17 cellular contexts compared by ENCODE assay signal in the genomic region with DNA sequence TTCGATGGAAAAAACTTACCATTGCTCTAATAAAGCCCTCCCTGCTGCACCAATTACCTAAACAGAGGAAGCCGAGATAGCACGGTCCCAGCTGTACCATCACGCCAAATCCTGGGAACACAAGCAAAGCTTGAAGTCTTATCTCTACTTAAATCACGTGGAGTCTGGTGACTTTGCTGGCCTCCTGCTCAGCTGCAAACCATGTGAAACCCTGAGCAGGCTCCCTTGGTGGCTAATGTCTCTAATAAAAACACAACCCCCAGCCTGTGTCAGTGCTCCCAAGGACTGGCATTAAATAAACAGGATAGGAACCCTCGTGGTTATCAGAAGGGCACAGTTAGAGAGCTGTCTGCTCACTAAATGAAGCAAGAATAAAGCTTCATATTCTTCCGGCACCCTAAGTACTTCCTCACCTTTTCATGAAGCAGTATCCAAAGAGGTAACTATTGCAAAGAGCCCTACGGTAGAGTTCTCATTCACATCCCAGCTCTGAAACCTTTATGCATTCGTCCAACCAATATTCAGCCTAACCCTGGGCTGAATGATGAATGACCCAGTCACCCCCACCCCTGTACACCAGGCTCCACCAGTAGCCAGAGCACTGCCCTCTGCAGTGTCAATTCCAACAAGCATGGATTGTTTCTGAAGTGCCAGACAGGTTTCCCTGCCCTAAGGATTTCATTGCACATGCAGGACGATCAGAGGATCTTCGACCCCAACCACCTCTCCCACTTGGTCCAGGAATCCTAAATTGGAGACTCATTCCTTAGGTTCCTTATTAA.
DNase-seq lines count a peak whose midpoint lies in the region; TF ChIP-seq lines count a peak whose summit lies in the region.
"Had no signal": no experiment of that assay in that cellular context is flagged by ENCODE, and none has a peak within 500 bp of the region (broad histone marks: within the 10 kb centered on the region; RNA-seq: fewer than 3 reads in every experiment).

No MANE protein-coding gene starts in this region.

- no peak overlapping the region for H3K18ac ChIP-seq in mesendoderm (ENCODE audit: low read length)

- H3K4me3 ChIP-seq in mesendoderm (ENCODE audit: low read length): no peak overlapping the region
- no peak overlapping the region for H3K4me3 ChIP-seq in thyroid gland (replicated peaks in 1 of 3)
- no peak overlapping the region for H3K4me3 ChIP-seq in SJCRH30
- H3K4me3 ChIP-seq: A549, GM23338 had no signal

- H3K79me2 ChIP-seq in mesendoderm (ENCODE audit: control insufficient read depth, insufficient read depth, low read length): no peaks in the 10 kb centered on the region

- H3K27ac ChIP-seq in mesendoderm (ENCODE audit: low read depth, low read length): no peak overlapping the region
- peak overlapping the region; percentile 31 to 68 (median 66) for H3K27ac ChIP-seq in thyroid gland
- no peak overlapping the region for H3K27ac ChIP-seq in SJCRH30
- H3K27ac ChIP-seq: 22Rv1, A549, C4-2B had no signal

- H3K4me2 ChIP-seq in mesendoderm (ENCODE audit: low read length): no peak overlapping the region
- H3K4me2 ChIP-seq: A549, GM23338 had no signal

- H3K4ac ChIP-seq in mesendoderm (ENCODE audit: low read depth, low read length): no peak overlapping the region

- H3K4me1 ChIP-seq in mesendoderm (ENCODE audit: control insufficient read depth, low read depth, low read length) (no peaks in the 10 kb centered on the region), thyroid gland (peaks cover 35 to 55% of the 10 kb centered on the region in 2 donors), SJCRH30 (no peaks in the 10 kb centered on the region)
- H3K4me1 ChIP-seq: A549 had no signal

- DNase-seq in NCI-H146 (lab: John Stamatoyannopoulos, UW): peak; percentile 35
- DNase-seq in NCI-H146 treated with DMSO at 0.1 percent for 48 hours (lab: John Stamatoyannopoulos, UW; ENCODE audit: unreplicated experiment): no peak
- peak; percentile 29 for DNase-seq in SK-N-DZ (ENCODE audit: low spot score)
- DNase-seq in mesendoderm: peak; percentile 18
- DNase-seq in thyroid gland: peak; percentile 74 to 76
- no peak for DNase-seq in SJCRH30
- no peak for DNase-seq in OCI-M2 (lab: John Stamatoyannopoulos, UW; ENCODE audit: unreplicated experiment)
- DNase-seq: AML-193; CD4-positive, alpha-beta T cell; DMS153; DMS79; GDM1; HFFc6 had no signal

- WGBS in mesendoderm (ENCODE audit: extremely low coverage, insufficient coverage, low lambda C conversion rate): no CpG with 5 or more reads among the region's 11 CpGs
- WGBS in thyroid gland, 2 donors: 23 to 30% methylated on average over 11 of the region's 11 CpGs

- no peak overlapping the region for H2BK120ac ChIP-seq in mesendoderm (ENCODE audit: low read depth, low read length)

- H3K79me1 ChIP-seq in mesendoderm (ENCODE audit: low read length): no peaks in the 10 kb centered on the region

- intact Hi-C loops in thyroid gland (cut with DNase I): no loop called here

- no peaks in the 10 kb centered on the region for H3K9me3 ChIP-seq in thyroid gland
- no peaks in the 10 kb centered on the region for H3K9me3 ChIP-seq in SJCRH30 (replicated peaks)
- H3K9me3 ChIP-seq: A549 had no signal

- no peak overlapping the region for H4K8ac ChIP-seq in mesendoderm (ENCODE audit: low read depth, low read length)

- H3K36me3 ChIP-seq in mesendoderm (ENCODE audit: control insufficient read depth, insufficient read depth, low read length) (no peaks in the 10 kb centered on the region), thyroid gland (no peaks in the 10 kb centered on the region), SJCRH30 (no peaks in the 10 kb centered on the region)

- no peak overlapping the region for H3K9ac ChIP-seq in mesendoderm (ENCODE audit: low read length)

- H2BK15ac ChIP-seq in mesendoderm (replicated peaks; ENCODE audit: low read depth): no peak overlapping the region

- H3K23ac ChIP-seq in mesendoderm (ENCODE audit: low read length): no peak overlapping the region

- H4K5ac ChIP-seq in mesendoderm (ENCODE audit: low read length): no peak overlapping the region

- TF ChIP-seq POLR2A in thyroid gland (IDR thresholded peaks at IDR 0.05): no peak

- no peak overlapping the region for H3K56ac ChIP-seq in mesendoderm (ENCODE audit: low read length)

- no peaks in the 10 kb centered on the region for H3K27me3 ChIP-seq in mesendoderm (ENCODE audit: insufficient read depth, low read length, poor library complexity)
- no peaks in the 10 kb centered on the region for H3K27me3 ChIP-seq in thyroid gland
- H3K27me3 ChIP-seq in SJCRH30: no peaks in the 10 kb centered on the region

- no peak for TF ChIP-seq CTCF in thyroid gland (IDR thresholded peaks at IDR 0.05)

- H2AK5ac ChIP-seq in mesendoderm (ENCODE audit: low read length): no peak overlapping the region

- H2BK5ac ChIP-seq in mesendoderm (ENCODE audit: low read length): no peak overlapping the region

Comparison
In these comparisons a context has a peak if more than half of its experiments do, and no peak if none do; other contexts are left out.
1. DNase-seq: peak in NCI-H146 (single experiment), SK-N-DZ (single experiment), mesendoderm (single experiment) and thyroid gland (2 of 2); none in NCI-H146 treated with DMSO at 0.1 percent for 48 hours (single experiment), SJCRH30 (0 of 2) and OCI-M2 (single experiment).
2. H3K27ac ChIP-seq: peak in thyroid gland (3 of 3); none in mesendoderm (single experiment) and SJCRH30 (single experiment).